Comparison of ENCODE assay signal across 28 cellular contexts in the genomic region with DNA sequence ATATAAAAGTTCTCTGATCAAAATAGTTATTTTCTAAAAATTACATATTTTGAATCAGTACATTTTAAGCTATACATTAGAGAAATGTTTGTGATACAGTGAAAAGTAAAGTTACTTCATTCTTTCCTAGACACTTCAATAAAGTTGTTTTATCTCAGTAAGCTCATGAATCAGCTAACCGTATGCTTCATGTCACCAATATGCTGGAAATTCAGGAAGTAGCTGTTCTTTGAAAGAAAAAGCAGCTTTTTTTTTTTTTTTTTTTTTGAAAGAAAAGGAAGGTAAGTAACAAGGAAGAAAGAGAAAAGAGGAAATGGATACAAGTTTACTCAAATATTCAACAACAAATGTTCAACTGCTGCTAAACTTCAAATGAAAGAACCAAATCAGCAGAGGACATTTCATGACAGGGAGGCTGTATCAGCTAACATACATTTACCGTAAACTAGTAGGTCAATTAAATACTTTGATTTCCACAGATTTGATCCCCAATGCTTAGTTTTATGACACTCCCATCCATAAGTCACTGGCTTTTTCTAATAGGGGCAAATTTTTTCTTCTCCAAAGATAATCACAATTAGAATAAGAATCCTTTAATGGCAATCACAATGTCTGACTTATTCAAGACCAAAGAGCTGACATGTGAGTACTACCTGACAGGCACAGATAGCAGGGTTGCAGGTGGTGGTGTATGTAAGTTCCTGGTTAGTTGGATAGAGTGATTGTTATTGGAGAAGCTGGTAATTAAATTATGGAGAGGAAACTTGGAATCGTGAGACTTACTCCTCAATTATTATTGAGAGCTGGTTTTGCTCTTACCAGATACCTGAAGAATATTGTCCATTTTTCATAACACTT. TPM values are rescaled to one million over a fixed set of nuclear protein-coding genes. Genes with fewer than 3 reads are reported as not detected.
"Had no signal": no experiment of that assay in that cellular context is flagged by ENCODE, and none has a peak within 500 bp of the region (broad histone marks: within the 10 kb centered on the region; RNA-seq: fewer than 3 reads in every experiment).

No MANE protein-coding gene starts in this region.

- FAIRE-seq: HTR-8/SVneo had no signal

- H3K4me1 ChIP-seq: Peyer's patch, SJSA1 had no signal

- H3K9me3 ChIP-seq: MG63, Peyer's patch, SJSA1 had no signal

- H3K27ac ChIP-seq: HL-60, PC-9, Peyer's patch, SJSA1, SK-N-MC had no signal

- H3K4me2 ChIP-seq: PC-9 had no signal

- H2AFZ ChIP-seq: PC-9 had no signal

- H3K27me3 ChIP-seq: MG63, Peyer's patch had no signal

- H3K4me3 ChIP-seq: MG63, PC-9, Peyer's patch, SJSA1, SK-N-MC had no signal

- H3K36me3 ChIP-seq: MG63, Peyer's patch, SJSA1 had no signal

- ATAC-seq: Right ventricle myocardium inferior had no signal

- DNase-seq: Karpas-422, KG1, MG63, NCI-H1092, NCI-H1105 treated with DMSO at 0.1 percent for 48 hours, NCI-H1417 treated with DMSO at 0.1 percent for 48 hours, NCI-H146, NCI-H1694 treated with DMSO at 0.1 percent for 48 hours, NCI-H1930, NCI-H2081, NCI-H2107, NCI-H2227 treated with DMSO at 0.1 percent for 48 hours, NCI-H524, NCI-H69, NCI-H774, PC-9, Peyer's patch, SHP77 treated with DMSO at 0.1 percent for 48 hours, T-helper 1 cell had no signal

RNA-seq across cellular contexts. Expression of a gene that starts 0.8 kb away (rescaled TPM):
- total RNA-seq: NCI-H460, OCI-LY7, PC-9, Peyer's patch, Right ventricle myocardium inferior, RPMI7951 had no signal
- polyA plus RNA-seq: IgD-negative memory B cell had no signal

RNA-seq across cellular contexts. Expression of a gene that starts 15.6 kb away (rescaled TPM):
- total RNA-seq: NCI-H460, OCI-LY7, PC-9, Peyer's patch, Right ventricle myocardium inferior, RPMI7951, SJSA1 had no signal
- polyA plus RNA-seq: IgD-negative memory B cell had no signal

RNA-seq across cellular contexts. Expression of a gene that starts 46.7 kb away (rescaled TPM):
- total RNA-seq: NCI-H460, OCI-LY7, PC-9, Peyer's patch, Right ventricle myocardium inferior, RPMI7951, SJSA1 had no signal
- polyA plus RNA-seq: IgD-negative memory B cell had no signal
